Comparison of ENCODE assay signal across 19 cellular contexts in genomic region chr15:68085052-68085451, GRCh38. TPM values are rescaled to one million over a fixed set of nuclear protein-coding genes. Genes with fewer than 3 reads are reported as not detected.
DNase-seq lines count a peak whose midpoint lies in the region; ATAC-seq, FAIRE-seq and TF ChIP-seq lines count a peak whose summit lies in the region.
"Had no signal": no experiment of that assay in that cellular context is flagged by ENCODE, and none has a peak within 500 bp of the region (broad histone marks: within the 10 kb centered on the region; RNA-seq: fewer than 3 reads in every experiment).

No MANE protein-coding gene starts in this region.

- DNase-seq in CD4-positive, CD25-positive, alpha-beta regulatory T cell = no peak
- DNase-seq in K562 (ENCODE audit: extremely low read depth in 1 of 4, low spot score in 3 of 4) (no peak), fibroblast of villous mesenchyme (ENCODE audit: low read depth) (peak; percentile 28), NCI-H2029 treated with DMSO at 0.1 percent for 48 hours (lab: John Stamatoyannopoulos, UW) (no peak), COR-L47 (lab: John Stamatoyannopoulos, UW) (no peak), NCI-H2196 (lab: John Stamatoyannopoulos, UW; ENCODE audit: unreplicated experiment) (no peak), NCI-H1092 (lab: John Stamatoyannopoulos, UW) (no peak)
- DNase-seq: AML-193, DMS153, NCI-H1436, NCI-H1930, NCI-H446 treated with DMSO at 0.1 percent for 48 hours, NCI-H69, Peyer's patch, T-cell had no signal

- H3K4me3 ChIP-seq in CD4-positive, CD25-positive, alpha-beta regulatory T cell (ENCODE audit: low read depth, low read length) = peak overlapping the region; percentile 38
- H3K4me3 ChIP-seq in HEK293 (ENCODE audit: low read depth, low read length) (no peak overlapping the region), K562 (no peak overlapping the region), fibroblast of villous mesenchyme (ENCODE audit: low read depth, low read length) (no peak overlapping the region)
- H3K4me3 ChIP-seq: GM12878, GM23338, Peyer's patch had no signal

- H4K20me1 ChIP-seq in K562 (replicated peaks; ENCODE audit: control insufficient read depth, insufficient read depth, low read length) = peaks cover 10% of the 10 kb centered on the region; the same call in 1 of the 2 replicates

- H3K9me3 ChIP-seq in CD4-positive, CD25-positive, alpha-beta regulatory T cell (ENCODE audit: control insufficient read depth in 2 of 2, low read length in 2 of 2) = no peaks in the 10 kb centered on the region
- H3K9me3 ChIP-seq in HEK293 (ENCODE audit: control insufficient read depth, insufficient read depth, low read depth, low read length) = no peaks in the 10 kb centered on the region
- no peaks in the 10 kb centered on the region for H3K9me3 ChIP-seq in K562 (replicated peaks; ENCODE audit: control insufficient read depth, insufficient read depth, low read depth, low read length)
- H3K9me3 ChIP-seq: Peyer's patch had no signal

- 92% methylated on average over 1 of the region's 1 CpG for WGBS in K562 (ENCODE audit: insufficient coverage, low coverage, missing lambda C conversion rate)

- CTCF ChIA-PET in HEK293 (lab: Yijun Ruan, JAX) (interaction anchor here (0.6 to 1.2 kb wide), 4 partner anchors 8 to 1311 kb away, joined by 3 read pairs; no protein-coding TSS in a partner anchor), K562 (lab: Yijun Ruan, JAX; ENCODE audit: low intra/inter-chr PET ratio) (no interaction called here)

- peaks cover 53 to 75% (median 62%) of the 10 kb centered on the region in 4 donors for H3K4me1 Mint-ChIP-seq in CD4-positive, CD25-positive, alpha-beta regulatory T cell

- no peak for ATAC-seq in CD4-positive, CD25-positive, alpha-beta regulatory T cell (ENCODE audit: low read depth in 2 of 2)
- no peak for ATAC-seq in K562
- ATAC-seq: GM12878, T-cell had no signal

- H3K27me3 ChIP-seq in CD4-positive, CD25-positive, alpha-beta regulatory T cell (ENCODE audit: control insufficient read depth, insufficient read depth, low read length) = no peaks in the 10 kb centered on the region
- H3K27me3 ChIP-seq in K562 (ENCODE audit: control insufficient read depth in 2 of 2, insufficient read depth in 2 of 2, low read length in 2 of 2) = no peaks in the 10 kb centered on the region
- H3K27me3 ChIP-seq: Peyer's patch had no signal

- no peaks in the 10 kb centered on the region for H3K27me3 Mint-ChIP-seq in CD4-positive, CD25-positive, alpha-beta regulatory T cell
- H3K27me3 Mint-ChIP-seq: T-cell had no signal

- no peak for FAIRE-seq in K562 (lab: Jason Lieb, UNC)
- FAIRE-seq: GM12878 had no signal

- TF ChIP-seq RAD21 in K562 (CRISPR knock-in tag; conservative IDR thresholded peaks at IDR 0.05 in 1 of 2, IDR thresholded peaks at IDR 0.05 in 1 of 2) = no peak

- H3K9me1 ChIP-seq in K562 (ENCODE audit: control insufficient read depth, insufficient read depth, low read length) = no peaks in the 10 kb centered on the region

- in situ Hi-C loops in K562 (cut with MboI) = no loop called here

- intact Hi-C loops in K562 (cut with micrococcal nuclease) = no loop called here

- H2AFZ ChIP-seq in K562 (ENCODE audit: low read depth, low read length) = no peak overlapping the region
- H2AFZ ChIP-seq: GM23338 had no signal

- H3K4me1 ChIP-seq in CD4-positive, CD25-positive, alpha-beta regulatory T cell (ENCODE audit: control insufficient read depth, insufficient read depth, low read length, poor library complexity, severe bottlenecking) = peaks cover 29% of the 10 kb centered on the region
- H3K4me1 ChIP-seq in HEK293 (ENCODE audit: control insufficient read depth, insufficient read depth, low read length) (peaks cover 25% of the 10 kb centered on the region), K562 (replicated peaks in 1 of 2; ENCODE audit: control insufficient read depth in 2 of 2, insufficient read depth in 2 of 2, low read length in 2 of 2) (peaks cover 0 to 4% of the 10 kb centered on the region in 2 experiments; a peak in 1 of 5 replicates)

- peaks cover 4% of the 10 kb centered on the region for H3K36me3 Mint-ChIP-seq in CD4-positive, CD25-positive, alpha-beta regulatory T cell

- POLR2A ChIA-PET in HEK293 (lab: Yijun Ruan, JAX) (interaction anchor here (1.0 kb wide), 1 partner anchor 31 kb away, joined by 6 read pairs; the partner anchor contains the start of gene PIAS1), K562 (lab: Yijun Ruan, JAX) (interaction anchor here (0.7 to 1.1 kb wide), 2 partner anchors 12 to 62 kb away, joined by 3 read pairs; no protein-coding TSS in a partner anchor)

- no peak overlapping the region for H3K27ac ChIP-seq in CD4-positive, CD25-positive, alpha-beta regulatory T cell (ENCODE audit: insufficient read depth, low read length, poor library complexity, severe bottlenecking)
- no peak overlapping the region for H3K27ac ChIP-seq in HEK293 (ENCODE audit: extremely low read depth, low read depth, low read length)
- no peak overlapping the region for H3K27ac ChIP-seq in K562 (ENCODE audit: extremely low read depth, low read depth, low read length)
- H3K27ac ChIP-seq: Peyer's patch had no signal

- H3K27ac Mint-ChIP-seq in CD4-positive, CD25-positive, alpha-beta regulatory T cell = no peak overlapping the region
- H3K27ac Mint-ChIP-seq: T-cell had no signal

- H3K36me3 ChIP-seq in CD4-positive, CD25-positive, alpha-beta regulatory T cell (ENCODE audit: control insufficient read depth, insufficient read depth, low read length) = peaks cover 34% of the 10 kb centered on the region
- H3K36me3 ChIP-seq in HEK293 (ENCODE audit: control insufficient read depth in 2 of 2, insufficient read depth in 1 of 2, low read length in 2 of 2) = peaks cover 9 to 14% of the 10 kb centered on the region in 2 experiments
- peaks cover 26% of the 10 kb centered on the region for H3K36me3 ChIP-seq in K562 (ENCODE audit: control insufficient read depth, insufficient read depth, low read length)

- TF ChIP-seq EP300 in K562 (IDR thresholded peaks at IDR 0.05; ENCODE audit: low read length) = no peak

- BruUV-seq in K562 (replicated peaks; lab: Mats Ljungman, UMichigan) = no TSS peak

- TF ChIP-seq CTCF in HEK293 (tag by site-specific recombination; IDR thresholded peaks at IDR 0.05) = no peak
- TF ChIP-seq CTCF in K562 (IDR thresholded peaks at IDR 0.05 in 2 of 3, conservative IDR thresholded peaks at IDR 0.05 in 1 of 3; ENCODE audit: insufficient read depth in 2 of 3, low read depth in 1 of 3, low read length in 3 of 3) = no peak
- TF ChIP-seq CTCF in fibroblast of villous mesenchyme (IDR thresholded peaks at IDR 0.05; ENCODE audit: insufficient read depth, low read depth, low read length) = no peak

- TF ChIP-seq POLR2A in K562 (conservative IDR thresholded peaks at IDR 0.05) = no peak

- no peak overlapping the region for H3K9ac ChIP-seq in K562 (ENCODE audit: insufficient read depth in 1 of 2, low read depth in 2 of 2, low read length in 2 of 2)

- peak overlapping the region in 1 of 4 donors; percentile 3 for H3K4me3 Mint-ChIP-seq in CD4-positive, CD25-positive, alpha-beta regulatory T cell
- H3K4me3 Mint-ChIP-seq: CD14-positive monocyte, GM23338, T-cell had no signal

- peaks cover 92% of the 10 kb centered on the region for H3K79me2 ChIP-seq in K562 (ENCODE audit: control insufficient read depth, insufficient read depth, low read length)

- no peaks in the 10 kb centered on the region for H3K9me3 Mint-ChIP-seq in CD4-positive, CD25-positive, alpha-beta regulatory T cell
- H3K9me3 Mint-ChIP-seq: CD14-positive monocyte, GM23338, T-cell had no signal

- H3K4me2 ChIP-seq in K562 (ENCODE audit: insufficient read depth, low read length) = no peak overlapping the region
- H3K4me2 ChIP-seq: GM23338 had no signal

TF ChIP-seq in HEK293, 187 proteins besides CTCF, POLR2A, EP300 and RAD21 (continues in another document):
- TF ChIP-seq ZNF155 (tag by site-specific recombination; IDR thresholded peaks at IDR 0.05) (no peak), ZNF610 (tag by site-specific recombination; IDR thresholded peaks at IDR 0.05; ENCODE audit: borderline replicate concordance) (no peak), PRDM1 (tag by site-specific recombination; IDR thresholded peaks at IDR 0.05) (0 out of 2 replicates have a peak, but pooled peaks have one; percentile 59), ZFP69B (tag by site-specific recombination; IDR thresholded peaks at IDR 0.05) (0 out of 2 replicates have a peak, but pooled peaks have one; percentile 15), HOXD13 (CRISPR knock-in tag; IDR thresholded peaks at IDR 0.05; ENCODE audit: borderline replicate concordance) (no peak), KLF10 (tag by site-specific recombination; IDR thresholded peaks at IDR 0.05) (no peak)

TF ChIP-seq in K562, 482 proteins besides CTCF, POLR2A, EP300 and RAD21 (continues in another document):
- peak; percentile 72 for TF ChIP-seq CEBPB (tag; IDR thresholded peaks at IDR 0.05)
- peak; percentile 88 for TF ChIP-seq ATF3 (IDR thresholded peaks at IDR 0.05)
- no peak for TF ChIP-seq ATF3 (CRISPR knock-in tag; conservative IDR thresholded peaks at IDR 0.05)

RNA-seq across cellular contexts. Expression of gene PIAS1, which starts 30.9 kb away (rescaled TPM):
- 102 TPM for total RNA-seq in CD4-positive, CD25-positive, alpha-beta regulatory T cell
- polyA plus RNA-seq in CD4-positive, CD25-positive, alpha-beta regulatory T cell = 100 to 1,000 TPM; 120 to 156 (median 138) TPM
- 87.2 and 162 TPM in 2 replicates for total RNA-seq in K562 (2011; cell fraction: chromatin; rRNA removed; ENCODE audit: low replicate concordance)
- 37.2 and 53.8 TPM in 2 replicates for total RNA-seq in K562 (2011; cell fraction: nucleolus; rRNA removed)
- total RNA-seq in K562 (2011; cell fraction: nucleoplasm; rRNA removed) = 68.6 and 73.0 TPM in 2 replicates
- 19.6 and 25.4 TPM in 2 replicates for total RNA-seq in K562 (2014; rRNA removed)
- 28.5 and 37.5 TPM in 2 replicates for total RNA-seq in K562 (2014; rRNA removed; fragmentation: Illumina TruSeq; extraction: Trizol)
- total RNA-seq in K562 (2015; rRNA removed; fragmentation: Illumina TruSeq; extraction: Trizol) = 30.4 and 31.0 TPM in 2 replicates
- 25.4 and 25.7 TPM in 2 replicates for total RNA-seq in K562 (2021)
- polyA plus RNA-seq in K562 (2011; rRNA removed) = 47.6 and 54.0 TPM in 2 replicates
- 49.6 and 51.8 TPM in 2 replicates for polyA plus RNA-seq in K562 (2011; cell fraction: cytosol; rRNA removed)
- polyA plus RNA-seq in K562 (2011; cell fraction: nucleus; rRNA removed) = 46.2 and 52.5 TPM in 2 replicates
- polyA plus RNA-seq in K562 (2012) = 28.4 and 34.6 TPM in 2 replicates
- 49.3 and 59.1 TPM in 2 replicates for polyA plus RNA-seq in K562 (2014; fragmentation: Illumina TruSeq; extraction: Trizol)
- 10 to 100 TPM; 19.4 to 41.4 TPM for polyA plus RNA-seq in K562 (2014; fragmentation: Nextera tagmentation; extraction: Ambion mirVana)
- polyA plus RNA-seq in K562 (2014; rRNA removed) = 18.0 and 22.9 TPM in 2 replicates
- polyA minus RNA-seq in K562 (2011; rRNA and poly(A)+ RNA removed) = 87.9 and 90.2 TPM in 2 replicates
- 24.9 and 37.7 TPM in 2 replicates for polyA minus RNA-seq in K562 (2011; cell fraction: cytosol; rRNA and poly(A)+ RNA removed)
- polyA minus RNA-seq in K562 (2011; cell fraction: nucleus; rRNA and poly(A)+ RNA removed) = 51.4 and 99.6 TPM in 2 replicates
- 28.9 and 46.1 TPM in 2 replicates for total RNA-seq in fibroblast of villous mesenchyme
